11 cellular contexts compared by ENCODE assay signal in genomic region chr12:94099191-94099983, GRCh38. TPM values are rescaled to one million over a fixed set of nuclear protein-coding genes. Genes with fewer than 3 reads are reported as not detected.
DNase-seq lines count a peak whose midpoint lies in the region; ATAC-seq, FAIRE-seq and TF ChIP-seq lines count a peak whose summit lies in the region.
"Had no signal": no experiment of that assay in that cellular context is flagged by ENCODE, and none has a peak within 500 bp of the region (broad histone marks: within the 10 kb centered on the region; RNA-seq: fewer than 3 reads in every experiment).

No MANE protein-coding gene starts in this region.

- TF ChIP-seq CTCF in K562 (IDR thresholded peaks at IDR 0.05 in 2 of 3, conservative IDR thresholded peaks at IDR 0.05 in 1 of 3; ENCODE audit: insufficient read depth in 2 of 3, low read depth in 1 of 3, low read length in 3 of 3), result no peak
- no peak for TF ChIP-seq CTCF in dorsolateral prefrontal cortex (IDR thresholded peaks at IDR 0.05 in 54 of 56, conservative IDR thresholded peaks at IDR 0.05 in 2 of 56; ENCODE audit: low read depth in 1 of 56, partially characterized antibody in 56 of 56)
- TF ChIP-seq CTCF in OCI-LY7 (conservative IDR thresholded peaks at IDR 0.05; ENCODE audit: low read length), result no peak

- H3K4me2 ChIP-seq in K562 (ENCODE audit: insufficient read depth, low read length) (peak overlapping the region; percentile 1; the same call in 1 of the 2 replicates), skeletal muscle satellite cell (ENCODE audit: low read length) (peak overlapping the region; percentile 48), OCI-LY7 (ENCODE audit: low read length) (no peak overlapping the region)

- H3K4me1 ChIP-seq in K562 (replicated peaks in 1 of 2; ENCODE audit: control insufficient read depth in 2 of 2, insufficient read depth in 2 of 2, low read length in 2 of 2) (peaks cover 14 to 18% of the 10 kb centered on the region in 2 experiments), skeletal muscle satellite cell (ENCODE audit: control insufficient read depth, insufficient read depth, low read length) (peaks cover 35% of the 10 kb centered on the region), OCI-LY7 (ENCODE audit: insufficient read depth, low read length, poor library complexity, severe bottlenecking) (peaks cover 3% of the 10 kb centered on the region)

- H3K27me3 ChIP-seq in K562 (ENCODE audit: control insufficient read depth in 2 of 2, insufficient read depth in 2 of 2, low read length in 2 of 2) (no peaks in the 10 kb centered on the region), skeletal muscle satellite cell (ENCODE audit: control insufficient read depth, insufficient read depth, low read length) (no peaks in the 10 kb centered on the region), dorsolateral prefrontal cortex (peaks cover 0 to 2% (median 0%) of the 10 kb centered on the region in 45 donors)

- peaks cover 38% of the 10 kb centered on the region for H3K4me1 Mint-ChIP-seq in activated CD4-positive, alpha-beta T cell treated with anti-CD3 and anti-CD28 coated beads, Interleukin-2, amount 10 ng/mL, durations not matched to agents 7 days and 5 days

- peak; percentile 42 for TF ChIP-seq EP300 in K562 (IDR thresholded peaks at IDR 0.05; ENCODE audit: low read length)

- 4% methylated on average over 13 of the region's 13 CpGs for WGBS in K562 (ENCODE audit: insufficient coverage, low coverage, missing lambda C conversion rate)

- H4K20me1 ChIP-seq in K562 (replicated peaks; ENCODE audit: control insufficient read depth, insufficient read depth, low read length) (0 out of 2 replicates have a peak, but pooled peaks cover 4% of the 10 kb centered on the region), OCI-LY7 (ENCODE audit: insufficient read depth, low read length) (peaks cover 6% of the 10 kb centered on the region; the same call in 1 of the 2 replicates)

- H3K9me3 ChIP-seq in K562 (replicated peaks; ENCODE audit: control insufficient read depth, insufficient read depth, low read depth, low read length) (no peaks in the 10 kb centered on the region), skeletal muscle satellite cell (replicated peaks; ENCODE audit: low read length) (no peaks in the 10 kb centered on the region), OCI-LY7 (ENCODE audit: low read length) (no peaks in the 10 kb centered on the region)

- no peaks in the 10 kb centered on the region for H3K9me1 ChIP-seq in K562 (ENCODE audit: control insufficient read depth, insufficient read depth, low read length)

- ATAC-seq in K562 (peak; percentile 40), HG02623 (IDR thresholded peaks at IDR 0.05; ENCODE audit: unreplicated experiment) (no peak)

- no peak for FAIRE-seq in K562 (lab: Jason Lieb, UNC)

- no peaks in the 10 kb centered on the region for H3K9me3 Mint-ChIP-seq in activated CD4-positive, alpha-beta T cell treated with anti-CD3 and anti-CD28 coated beads, Interleukin-2, amount 10 ng/mL, durations not matched to agents 7 days and 5 days
- H3K9me3 Mint-ChIP-seq: central memory CD8-positive, alpha-beta T cell had no signal

- no peak for TF ChIP-seq RAD21 in K562 (CRISPR knock-in tag; conservative IDR thresholded peaks at IDR 0.05 in 1 of 2, IDR thresholded peaks at IDR 0.05 in 1 of 2)

- H3K79me2 ChIP-seq in K562 (ENCODE audit: control insufficient read depth, insufficient read depth, low read length) (no peaks in the 10 kb centered on the region), OCI-LY7 (ENCODE audit: insufficient read depth, low read depth, low read length) (no peaks in the 10 kb centered on the region)

- H3K4me3 Mint-ChIP-seq in activated CD4-positive, alpha-beta T cell treated with anti-CD3 and anti-CD28 coated beads, Interleukin-2, amount 10 ng/mL, durations not matched to agents 7 days and 5 days, result no peak overlapping the region

- DNase-seq in activated CD4-positive, alpha-beta T cell treated with anti-CD3 and anti-CD28 coated beads, Interleukin-2, amount 10 ng/mL, durations not matched to agents 7 days and 5 days, result no peak
- DNase-seq in activated CD4-positive, alpha-beta T cell treated with anti-CD3 and anti-CD28 coated beads, Interleukin-2, amount 50 U/mL, for 48 hours, result no peak
- DNase-seq in NCI-H510A treated with DMSO at 0.1 percent for 48 hours (lab: John Stamatoyannopoulos, UW), result peak; percentile 59
- peak; percentile 17 to 57 (median 18) for DNase-seq in K562 (ENCODE audit: extremely low read depth in 1 of 4, low spot score in 3 of 4)
- DNase-seq in dorsolateral prefrontal cortex, result no peak
- DNase-seq in OCI-LY7 (ENCODE audit: low spot score), result no peak
- DNase-seq: activated CD8-positive, alpha-beta memory T cell treated with anti-CD3 and anti-CD28 coated beads for 24 hours; midbrain had no signal

- H3K27me3 Mint-ChIP-seq in activated CD4-positive, alpha-beta T cell treated with anti-CD3 and anti-CD28 coated beads, Interleukin-2, amount 10 ng/mL, durations not matched to agents 7 days and 5 days, result peaks cover 5% of the 10 kb centered on the region

- peak overlapping the region; percentile 1 for H3K27ac Mint-ChIP-seq in activated CD4-positive, alpha-beta T cell treated with anti-CD3 and anti-CD28 coated beads, Interleukin-2, amount 10 ng/mL, durations not matched to agents 7 days and 5 days

- peak overlapping the region in 1 of 2 experiments; percentile 16; a peak in 1 of 4 replicates for H3K9ac ChIP-seq in K562 (ENCODE audit: insufficient read depth in 1 of 2, low read depth in 2 of 2, low read length in 2 of 2)
- H3K9ac ChIP-seq in skeletal muscle satellite cell (ENCODE audit: low read depth, low read length), result no peak overlapping the region

- intact Hi-C loops in K562 (cut with micrococcal nuclease) (no loop called here), dorsolateral prefrontal cortex (cut with DNase I) (loop anchor here (5.0 to 10.0 kb wide), 2 partner anchors 107 to 135 kb away; no protein-coding TSS in a partner anchor), OCI-LY7 (cut with micrococcal nuclease; ENCODE audit: unreplicated experiment) (no loop called here)

- in situ Hi-C loops in K562 (cut with MboI), result no loop called here

- POLR2A ChIA-PET in activated CD4-positive, alpha-beta T cell treated with anti-CD3 and anti-CD28 coated beads, Interleukin-2, amount 10 ng/mL, durations not matched to agents 7 days and 5 days (lab: Charles Lee), result no interaction called here
- POLR2A ChIA-PET in K562 (lab: Yijun Ruan, JAX) (interaction anchor here (0.6 to 1.9 kb wide), 6 partner anchors 24 to 596 kb away, joined by 3 to 11 read pairs (median 4); no protein-coding TSS in a partner anchor), OCI-LY7 (lab: Charles Lee) (no interaction called here)

- BruUV-seq in K562 (replicated peaks; lab: Mats Ljungman, UMichigan) (no TSS peak), OCI-LY7 (replicated peaks; lab: Mats Ljungman, UMichigan) (no TSS peak)

- CTCF ChIA-PET in activated CD4-positive, alpha-beta T cell treated with anti-CD3 and anti-CD28 coated beads, Interleukin-2, amount 10 ng/mL, durations not matched to agents 7 days and 5 days (lab: Charles Lee), result interaction anchor here (0.6 to 5.6 kb wide), 6 partner anchors 10 to 617 kb away, joined by 4 to 61 read pairs (median 6); no protein-coding TSS in a partner anchor
- CTCF ChIA-PET in K562 (lab: Yijun Ruan, JAX; ENCODE audit: low intra/inter-chr PET ratio), result interaction anchor here (0.6 to 4.8 kb wide), 2 partner anchors 528 to 596 kb away, joined by 3 to 62 read pairs; no protein-coding TSS in a partner anchor
- CTCF ChIA-PET in OCI-LY7 (lab: Charles Lee; ENCODE audit: unreplicated experiment), result no interaction called here

- H2AFZ ChIP-seq in K562 (ENCODE audit: low read depth, low read length) (no peak overlapping the region), OCI-LY7 (ENCODE audit: low read length) (no peak overlapping the region)

- H3K36me3 ChIP-seq in K562 (ENCODE audit: control insufficient read depth, insufficient read depth, low read length) (no peaks in the 10 kb centered on the region), skeletal muscle satellite cell (ENCODE audit: insufficient read depth, low read length) (no peaks in the 10 kb centered on the region), OCI-LY7 (ENCODE audit: insufficient read depth, low read length) (no peaks in the 10 kb centered on the region)

- H3K4me3 ChIP-seq in K562 (no peak overlapping the region), skeletal muscle satellite cell (ENCODE audit: low read length) (no peak overlapping the region), dorsolateral prefrontal cortex (no peak overlapping the region), OCI-LY7 (ENCODE audit: low read depth, low read length, poor library complexity, severe bottlenecking) (no peak overlapping the region)

- H3K9me2 ChIP-seq in OCI-LY7 (ENCODE audit: insufficient read depth, low read length), result no peaks in the 10 kb centered on the region

- H3K27ac ChIP-seq in K562 (ENCODE audit: extremely low read depth, low read depth, low read length) (no peak overlapping the region; the same call in 2 of the 3 replicates), dorsolateral prefrontal cortex (no peak overlapping the region), OCI-LY7 (ENCODE audit: low read depth, low read length, poor library complexity, severe bottlenecking) (no peak overlapping the region)

- no peaks in the 10 kb centered on the region for H3K36me3 Mint-ChIP-seq in activated CD4-positive, alpha-beta T cell treated with anti-CD3 and anti-CD28 coated beads, Interleukin-2, amount 10 ng/mL, durations not matched to agents 7 days and 5 days (ENCODE audit: low read depth)

- no peak for TF ChIP-seq POLR2A in K562 (conservative IDR thresholded peaks at IDR 0.05)

RNA-seq across cellular contexts. Expression of gene PLXNC1, which starts 49.0 kb away (rescaled TPM):
- 10 to 100 TPM; 27.4 to 29.7 TPM for total RNA-seq in activated CD4-positive, alpha-beta T cell treated with anti-CD3 and anti-CD28 coated beads, Interleukin-2, amount 10 ng/mL, durations not matched to agents 7 days and 5 days
- total RNA-seq in K562 (2011; cell fraction: chromatin; rRNA removed; ENCODE audit: low replicate concordance), result 0.32 and 0.37 TPM in 2 replicates
- under 0.01 TPM in 1 of 2 replicates, not detected in the other for total RNA-seq in K562 (2011; cell fraction: nucleolus; rRNA removed)
- total RNA-seq in K562 (2011; cell fraction: nucleoplasm; rRNA removed), result 0.23 and 0.29 TPM in 2 replicates
- 0.14 and 0.16 TPM in 2 replicates for total RNA-seq in K562 (2014; rRNA removed)
- 0.18 and 0.45 TPM in 2 replicates for total RNA-seq in K562 (2014; rRNA removed; fragmentation: Illumina TruSeq; extraction: Trizol)
- 0.30 and 0.87 TPM in 2 replicates for total RNA-seq in K562 (2015; rRNA removed; fragmentation: Illumina TruSeq; extraction: Trizol)
- 0.33 and 0.42 TPM in 2 replicates for total RNA-seq in K562 (2021)
- polyA plus RNA-seq in K562 (2011; rRNA removed), result 0.12 and 0.53 TPM in 2 replicates
- 0.01 and 0.25 TPM in 2 replicates for polyA plus RNA-seq in K562 (2011; cell fraction: cytosol; rRNA removed)
- 0.14 and 0.77 TPM in 2 replicates for polyA plus RNA-seq in K562 (2011; cell fraction: nucleus; rRNA removed)
- 0.59 and 1.0 TPM in 2 replicates for polyA plus RNA-seq in K562 (2012)
- polyA plus RNA-seq in K562 (2014; fragmentation: Illumina TruSeq; extraction: Trizol), result 0.21 and 0.44 TPM in 2 replicates
- polyA plus RNA-seq in K562 (2014; fragmentation: Nextera tagmentation; extraction: Ambion mirVana), result under 1 TPM; 0.28 to 0.55 TPM
- polyA plus RNA-seq in K562 (2014; rRNA removed), result 0.08 TPM in 2 replicates
- polyA minus RNA-seq in K562 (2011; rRNA and poly(A)+ RNA removed), result 0.12 and 1.7 TPM in 2 replicates
- 0.76 TPM in 1 of 2 replicates, not detected in the other for polyA minus RNA-seq in K562 (2011; cell fraction: cytosol; rRNA and poly(A)+ RNA removed)
- polyA minus RNA-seq in K562 (2011; cell fraction: nucleus; rRNA and poly(A)+ RNA removed), result under 0.01 and 1.2 TPM in 2 replicates
- 1.7 and 1.8 TPM in 2 replicates for total RNA-seq in skeletal muscle satellite cell (2012; rRNA removed)
- total RNA-seq in dorsolateral prefrontal cortex, result 10 to 100 TPM in 119 of 120 experiments, 1 to 10 TPM in 1; 9.4 to 45.3 (median 27.4) TPM
- 3.6 and 4.5 TPM in 2 replicates for total RNA-seq in OCI-LY7 (2014; rRNA removed; shearing (Covaris generic))
- total RNA-seq in OCI-LY7 (2022), result 8.0 and 9.1 TPM in 2 replicates

Comparison
In these comparisons a context has a peak if more than half of its experiments do, and no peak if none do; other contexts are left out.
1. DNase-seq: peak in NCI-H510A treated with DMSO at 0.1 percent for 48 hours (single experiment) and K562 (4 of 4); none in activated CD4-positive, alpha-beta T cell treated with anti-CD3 and anti-CD28 coated beads, Interleukin-2, amount 10 ng/mL, durations not matched to agents 7 days and 5 days (single experiment), activated CD4-positive, alpha-beta T cell treated with anti-CD3 and anti-CD28 coated beads, Interleukin-2, amount 50 U/mL, for 48 hours (0 of 2), dorsolateral prefrontal cortex (0 of 10) and OCI-LY7 (single experiment).
2. intact Hi-C loops: an anchor here in dorsolateral prefrontal cortex (5.0 to 10.0 kb wide); none called in K562 and OCI-LY7.